ENCODE assay signal across 8 cellular contexts in the genomic region with DNA sequence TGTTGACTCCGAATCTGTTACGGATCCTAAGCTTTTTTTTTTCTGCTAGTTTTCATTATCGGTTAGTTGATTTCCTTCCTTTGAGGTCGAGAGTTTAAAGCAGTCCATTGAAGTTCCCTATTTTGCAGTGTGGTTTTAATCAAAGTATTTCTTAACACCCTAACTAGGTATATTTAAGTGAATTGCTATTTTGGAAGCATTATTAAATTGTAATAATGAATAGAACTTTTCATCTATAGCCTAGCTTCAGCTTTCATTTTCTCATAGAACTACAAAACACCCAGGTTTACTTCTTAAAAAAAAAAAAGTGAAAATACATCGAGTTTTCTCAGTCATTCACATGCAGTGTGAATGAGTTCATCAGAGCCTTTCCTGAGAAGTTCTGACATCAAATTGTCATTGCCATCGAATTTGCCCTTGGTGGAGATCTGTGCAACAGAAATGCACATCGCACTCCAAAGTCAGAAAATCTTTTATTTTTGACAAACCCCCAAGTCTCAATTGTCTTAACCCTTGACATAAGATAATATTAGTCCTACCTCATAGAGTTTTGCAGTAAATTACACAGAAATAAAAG. TPM values are rescaled to one million over a fixed set of nuclear protein-coding genes. Genes with fewer than 3 reads are reported as not detected.
DNase-seq lines count a peak whose midpoint lies in the region; ATAC-seq, FAIRE-seq and TF ChIP-seq lines count a peak whose summit lies in the region.

No MANE protein-coding gene starts in this region.

- SMC1A ChIA-PET in GM12878 (lab: Charles Lee; ENCODE audit: uncharacterized antibody, unreplicated experiment): interaction anchor here (8.1 kb wide), 1 partner anchor 14 kb away, joined by 108 read pairs; no protein-coding TSS in a partner anchor

- no peaks in the 10 kb centered on the region for H3K36me3 ChIP-seq in KMS-11 (ENCODE audit: insufficient read depth)
- H3K36me3 ChIP-seq in GM12878 (ENCODE audit: control insufficient read depth in 2 of 2, insufficient read depth in 2 of 2, low read length in 1 of 2): no peaks in the 10 kb centered on the region

- intact Hi-C loops in GM12878 (cut with micrococcal nuclease; ENCODE audit: unreplicated experiment): loop anchor here (1.0 to 2.0 kb wide), 2 partner anchors 16 to 38 kb away; no protein-coding TSS in a partner anchor

- H3K79me2 ChIP-seq in KMS-11 (ENCODE audit: insufficient read depth, low read depth) (peaks cover 38% of the 10 kb centered on the region), GM12878 (ENCODE audit: control insufficient read depth, insufficient read depth, low read length) (peaks cover 39% of the 10 kb centered on the region)

- POLR2A ChIA-PET in GM12878 (lab: Charles Lee): interaction anchor here (0.6 to 4.0 kb wide), 7 partner anchors 12 to 570 kb away, joined by 3 to 31 read pairs (median 4); a partner anchor contains a TSS

- H3K4me3 ChIP-seq in KMS-11 (IDR thresholded peaks at IDR 0.05; ENCODE audit: insufficient read depth, low read depth, low read length): peak overlapping the region; percentile 96
- H3K4me3 ChIP-seq in GM12878: peak overlapping the region; percentile 80
- peak overlapping the region; percentile 88 for H3K4me3 ChIP-seq in mononuclear cell (ENCODE audit: low read length)

- in situ Hi-C loops in GM12878 (cut with MboI): no loop called here

- 0% methylated on average over 7 of the region's 7 CpGs for WGBS in GM12878 (ENCODE audit: insufficient coverage, insufficient replicate concordance, low lambda C conversion rate, missing lambda C conversion rate)

- H3K4me2 ChIP-seq in KMS-11: peak overlapping the region; percentile 84
- peak overlapping the region; percentile 75 for H3K4me2 ChIP-seq in GM12878 (ENCODE audit: control insufficient read depth, insufficient read depth)

- TF ChIP-seq EP300 in GM12878 (IDR thresholded peaks at IDR 0.05; ENCODE audit: borderline replicate concordance in 1 of 2, control insufficient read depth in 1 of 2, low read depth in 2 of 2, low read length in 2 of 2): no peak

- ATAC-seq in GM18861 (IDR thresholded peaks at IDR 0.05; ENCODE audit: unreplicated experiment) (peak; percentile 9), GM12878 (no peak), HG03039 (IDR thresholded peaks at IDR 0.05; ENCODE audit: unreplicated experiment) (no peak)

- TF ChIP-seq CTCF in KMS-11 (conservative IDR thresholded peaks at IDR 0.05; ENCODE audit: low read depth, low read length) (no peak), GM12878 (IDR thresholded peaks at IDR 0.05 in 2 of 3, conservative IDR thresholded peaks at IDR 0.05 in 1 of 3; ENCODE audit: control insufficient read depth in 2 of 3, extremely low read depth in 1 of 3, insufficient read depth in 1 of 3, low read depth in 3 of 3, low read length in 3 of 3) (no peak)

- no TSS peak for BruUV-seq in GM12878 (replicated peaks; lab: Mats Ljungman, UMichigan)

- peaks cover 31% of the 10 kb centered on the region for H3K4me1 ChIP-seq in KMS-11 (ENCODE audit: low read depth, poor library complexity, severe bottlenecking)
- H3K4me1 ChIP-seq in GM12878 (ENCODE audit: control insufficient read depth, insufficient read depth, low read length): peaks cover 17% of the 10 kb centered on the region
- peaks cover 40% of the 10 kb centered on the region for H3K4me1 ChIP-seq in mononuclear cell (ENCODE audit: insufficient read depth, low read length)

- no peak for TF ChIP-seq POLR2A in GM12878 (IDR thresholded peaks at IDR 0.05; ENCODE audit: low read depth, low read length)

- CTCF ChIA-PET in GM12878 (lab: Yijun Ruan, JAX): interaction anchor here (1.1 to 6.9 kb wide), 4 partner anchors 12 to 110 kb away, joined by 3 to 53 read pairs (median 5); no protein-coding TSS in a partner anchor

- H3K9ac ChIP-seq in KMS-11 (peak overlapping the region; percentile 89), GM12878 (ENCODE audit: control insufficient read depth, insufficient read depth, low read length) (peak overlapping the region; percentile 98)

- H3K27me3 ChIP-seq in KMS-11 (ENCODE audit: insufficient read depth, low read depth) (no peaks in the 10 kb centered on the region), GM12878 (replicated peaks in 1 of 2; ENCODE audit: control insufficient read depth in 2 of 2, insufficient read depth in 2 of 2, low read length in 1 of 2) (no peaks in the 10 kb centered on the region), mononuclear cell (ENCODE audit: insufficient read depth, low read length) (no peaks in the 10 kb centered on the region)

- no peak for TF ChIP-seq RAD21 in GM12878 (IDR thresholded peaks at IDR 0.05; ENCODE audit: insufficient read depth, low read depth, low read length)

- H3K9me3 ChIP-seq in GM12878 (replicated peaks; ENCODE audit: control insufficient read depth, insufficient read depth, low read length): no peaks in the 10 kb centered on the region; the same call in 2 of the 3 replicates
- H3K9me3 ChIP-seq in mononuclear cell (ENCODE audit: low read depth, low read length): no peaks in the 10 kb centered on the region

- H4K20me1 ChIP-seq in KMS-11 (ENCODE audit: insufficient read depth): peaks cover 21% of the 10 kb centered on the region
- H4K20me1 ChIP-seq in GM12878 (ENCODE audit: control insufficient read depth, insufficient read depth): peaks cover 7% of the 10 kb centered on the region; the same call in 1 of the 2 replicates

- peak overlapping the region; percentile 79 for H2AFZ ChIP-seq in KMS-11 (ENCODE audit: low read depth)
- peak overlapping the region; percentile 92 for H2AFZ ChIP-seq in GM12878 (ENCODE audit: control insufficient read depth, low read depth, low read length)

- RAD21 ChIA-PET in GM12878 (lab: Charles Lee; ENCODE audit: unreplicated experiment): interaction anchor here (1.2 to 2.8 kb wide), 3 partner anchors 13 to 39 kb away, joined by 4 to 13 read pairs (median 5); no protein-coding TSS in a partner anchor

- peak; percentile 44 for FAIRE-seq in GM12878 (lab: Jason Lieb, UNC)

- DNase-seq in GM12878 (ENCODE audit: low read depth, low spot score): peak; percentile 61
- no peak for DNase-seq in NCI-H526 (lab: John Stamatoyannopoulos, UW)
- no peak for DNase-seq in COR-L47 (lab: John Stamatoyannopoulos, UW)
- DNase-seq in NCI-H187 (lab: John Stamatoyannopoulos, UW): no peak

- H3K27ac ChIP-seq in KMS-11: peak overlapping the region; percentile 88
- H3K27ac ChIP-seq in GM12878 (ENCODE audit: control insufficient read depth, insufficient read depth): peak overlapping the region; percentile 96

TF ChIP-seq in GM12878, 131 proteins besides CTCF, POLR2A, EP300 and RAD21 (continues in another document):
- 0 out of 4 replicates have a peak, but pooled peaks of 1 of the 2 experiments have one; percentile 4 for TF ChIP-seq IKZF2 (IDR thresholded peaks at IDR 0.05)
- TF ChIP-seq, protein P1, sequence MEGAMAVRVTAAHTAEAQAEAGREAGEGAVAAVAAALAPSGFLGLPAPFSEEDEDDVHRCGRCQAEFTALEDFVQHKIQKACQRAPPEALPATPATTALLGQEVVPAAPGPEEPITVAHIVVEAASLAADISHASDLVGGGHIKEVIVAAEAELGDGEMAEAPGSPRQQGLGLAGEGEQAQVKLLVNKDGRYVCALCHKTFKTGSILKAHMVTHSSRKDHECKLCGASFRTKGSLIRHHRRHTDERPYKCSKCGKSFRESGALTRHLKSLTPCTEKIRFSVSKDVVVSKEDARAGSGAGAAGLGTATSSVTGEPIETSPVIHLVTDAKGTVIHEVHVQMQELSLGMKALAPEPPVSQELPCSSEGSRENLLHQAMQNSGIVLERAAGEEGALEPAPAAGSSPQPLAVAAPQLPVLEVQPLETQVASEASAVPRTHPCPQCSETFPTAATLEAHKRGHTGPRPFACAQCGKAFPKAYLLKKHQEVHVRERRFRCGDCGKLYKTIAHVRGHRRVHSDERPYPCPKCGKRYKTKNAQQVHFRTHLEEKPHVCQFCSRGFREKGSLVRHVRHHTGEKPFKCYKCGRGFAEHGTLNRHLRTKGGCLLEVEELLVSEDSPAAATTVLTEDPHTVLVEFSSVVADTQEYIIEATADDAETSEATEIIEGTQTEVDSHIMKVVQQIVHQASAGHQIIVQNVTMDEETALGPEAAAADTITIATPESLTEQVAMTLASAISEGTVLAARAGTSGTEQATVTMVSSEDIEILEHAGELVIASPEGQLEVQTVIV (IDR thresholded peaks at IDR 0.05; ENCODE audit: borderline replicate concordance, partially characterized antibody): no peak

RNA-seq across cellular contexts. Expression of a gene that starts 1.1 kb away (rescaled TPM):
- total RNA-seq in GM12878 (2013; cell fraction: nucleolus; rRNA removed): 109 and 122 TPM in 2 replicates
- total RNA-seq in GM12878 (2014; rRNA removed) (98.7 and 119 TPM in 2 replicates), GM12878 (2014; rRNA removed; fragmentation: Illumina TruSeq; extraction: Trizol) (114 and 115 TPM in 2 replicates), GM12878 (2021) (121 and 122 TPM in 2 replicates), mononuclear cell (61.4 TPM)
- 23.2 TPM for polyA plus RNA-seq in GM12878 (2011; ENCODE audit: low read depth)
- polyA plus RNA-seq in GM12878 (2011; rRNA removed) (107 and 150 TPM in 2 replicates), GM12878 (2014; fragmentation: Illumina TruSeq; extraction: Trizol) (113 and 134 TPM in 2 replicates), GM12878 (2014; fragmentation: Nextera tagmentation; extraction: Ambion mirVana) (100 to 1,000 TPM in 1 of 2 experiments, 10 to 100 TPM in 1; 81.8 to 120 TPM), GM12878 (2014; rRNA removed) (77.6 and 82.7 TPM in 2 replicates), GM12878 (2016; fragmentation: Nextera tagmentation; extraction: Ambion mirVana) (100 to 1,000 TPM; 169 to 178 TPM)
- polyA plus RNA-seq in GM12878 (2011; cell fraction: cytosol; rRNA removed): 65.0 and 77.4 TPM in 2 replicates
- polyA plus RNA-seq in GM12878 (2011; cell fraction: nucleus; rRNA removed): 58.7 and 70.0 TPM in 2 replicates
- polyA plus RNA-seq in GM12878 (2012): 45.6 and 47.4 TPM in 2 replicates
- polyA minus RNA-seq in GM12878 (2011; rRNA and poly(A)+ RNA removed): 95.3 and 99.4 TPM in 2 replicates
- 31.2 and 33.1 TPM in 2 replicates for polyA minus RNA-seq in GM12878 (2011; cell fraction: cytosol; rRNA and poly(A)+ RNA removed)
- 50.9 and 107 TPM in 2 replicates for polyA minus RNA-seq in GM12878 (2011; cell fraction: nucleus; rRNA and poly(A)+ RNA removed)
